8 cellular contexts compared by ENCODE assay signal in the genomic region with DNA sequence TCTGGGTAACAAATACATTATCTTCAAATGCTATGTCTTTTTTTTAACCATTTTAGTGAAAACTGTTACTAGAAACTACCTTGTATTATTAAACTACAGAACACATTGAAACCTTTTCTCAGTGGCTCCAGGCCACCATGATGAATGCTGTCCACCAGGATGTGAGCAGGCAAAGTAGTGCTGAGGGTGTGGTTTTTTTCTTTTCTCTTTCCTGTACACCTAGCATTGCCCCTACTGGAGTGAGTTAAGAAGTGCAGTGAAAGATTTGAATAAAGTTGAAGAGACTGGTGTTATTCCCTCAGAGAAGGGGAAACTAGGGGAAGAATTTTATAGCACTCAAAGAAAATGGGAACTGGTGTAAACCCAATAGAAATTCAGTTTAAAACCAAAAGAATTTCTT.
DNase-seq lines count a peak whose midpoint lies in the region; ATAC-seq and TF ChIP-seq lines count a peak whose summit lies in the region.

No MANE protein-coding gene starts in this region.

- no peak overlapping the region for H3K27ac ChIP-seq in Panc1 (ENCODE audit: low read length)

- in situ Hi-C loops in Panc1 (cut with HindIII; ENCODE audit: low pct_unique_long_range_greater_than_20kb, low sequenced_read_pairs), result no loop called here

- H3K27me3 ChIP-seq in Panc1 (ENCODE audit: control insufficient read depth, insufficient read depth, low read length), result no peaks in the 10 kb centered on the region

- BruUV-seq in Panc1 (replicated peaks; lab: Mats Ljungman, UMichigan), result no TSS peak

- ATAC-seq in Panc1, result peak; percentile 80
- no peak for ATAC-seq in HG03280 (IDR thresholded peaks at IDR 0.05; ENCODE audit: unreplicated experiment)
- no peak for ATAC-seq in HG02571 (IDR thresholded peaks at IDR 0.05; ENCODE audit: unreplicated experiment)

- H3K9me3 ChIP-seq in Panc1 (ENCODE audit: control insufficient read depth, insufficient read depth, low read depth, low read length), result no peaks in the 10 kb centered on the region

- intact Hi-C loops in Panc1 (cut with micrococcal nuclease; ENCODE audit: unreplicated experiment), result no loop called here

- DNase-seq in A172 (ENCODE audit: low spot score) (peak; percentile 67), Panc1 (ENCODE audit: low read depth, low spot score) (peak; percentile 22), foreskin melanocyte (peak; percentile 8), cortex of kidney (lab: John Stamatoyannopoulos, UW) (no peak), NCI-H1048 (lab: John Stamatoyannopoulos, UW) (no peak)

- H3K36me3 ChIP-seq in Panc1 (ENCODE audit: control insufficient read depth, insufficient read depth, low read length), result no peaks in the 10 kb centered on the region

- H3K4me3 ChIP-seq in Panc1 (ENCODE audit: low read depth in 2 of 2, low read length in 2 of 2), result no peak overlapping the region

- TF ChIP-seq CTCF in GM12873 (IDR thresholded peaks at IDR 0.05; ENCODE audit: insufficient read depth, low read depth, low read length, missing control alignments), result peak; percentile 63
- TF ChIP-seq CTCF in Panc1 (IDR thresholded peaks at IDR 0.05), result peak; percentile 60

- no peaks in the 10 kb centered on the region for H3K4me1 ChIP-seq in Panc1 (ENCODE audit: control insufficient read depth, insufficient read depth, low read length)

- CTCF ChIA-PET in Panc1 (lab: Charles Lee), result interaction anchor here (0.6 kb wide), 1 partner anchor 1074 kb away, joined by 3 read pairs; no protein-coding TSS in a partner anchor

- POLR2A ChIA-PET in Panc1 (lab: Charles Lee), result no interaction called here

Comparison
In these comparisons a context has a peak if more than half of its experiments do, and no peak if none do; other contexts are left out.
1. DNase-seq: peak in A172 (single experiment), Panc1 (single experiment) and foreskin melanocyte (single experiment); none in cortex of kidney (single experiment) and NCI-H1048 (single experiment).